ENCODE assay signal across 27 cellular contexts in the genomic region with DNA sequence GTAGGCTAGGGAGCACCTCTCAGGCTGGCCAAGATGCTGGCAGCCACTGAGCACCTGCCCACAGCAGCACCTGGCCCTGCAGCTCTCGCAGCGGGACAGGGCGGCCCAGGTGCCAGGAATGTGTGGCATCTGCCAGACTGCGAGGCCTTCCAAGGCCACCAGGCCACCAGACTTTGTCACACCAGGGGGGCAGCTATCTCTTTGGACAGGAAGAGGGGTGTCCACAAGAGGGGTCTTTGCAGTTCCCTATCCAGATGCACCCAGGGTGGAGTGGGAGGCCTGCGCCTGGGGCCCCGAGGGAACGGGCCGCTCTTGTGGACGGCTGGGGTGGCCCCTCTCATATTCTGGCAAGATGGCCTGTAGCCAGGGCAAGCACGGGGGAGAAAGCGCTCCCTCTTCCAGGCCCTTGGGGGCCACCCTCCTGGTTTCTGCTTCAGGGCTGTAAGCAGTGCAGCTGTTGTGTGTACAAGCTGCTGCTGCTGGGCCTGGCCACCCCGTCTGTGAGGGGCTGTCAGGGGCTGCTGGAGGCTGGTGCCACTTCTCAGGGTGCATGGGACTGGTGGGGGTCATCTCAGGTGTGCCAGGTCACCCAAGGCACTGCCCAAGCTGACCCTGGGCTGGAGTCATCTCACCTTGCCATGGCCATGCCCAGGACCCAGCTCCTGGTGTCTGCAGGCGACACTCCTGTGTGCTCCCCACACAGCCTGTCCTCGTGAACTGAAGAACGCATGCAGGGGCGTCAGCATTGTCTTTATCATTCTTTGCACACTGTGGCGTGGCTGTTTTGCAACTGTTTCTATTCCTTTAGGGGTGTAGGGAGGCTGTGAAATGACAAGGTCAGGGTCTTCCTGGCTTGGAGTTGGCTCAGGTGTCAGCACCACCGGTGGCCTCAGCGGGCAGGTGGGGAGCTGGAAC. TPM values are rescaled to one million over a fixed set of nuclear protein-coding genes. Genes with fewer than 3 reads are reported as not detected.
"Had no signal": no experiment of that assay in that cellular context is flagged by ENCODE, and none has a peak within 500 bp of the region (broad histone marks: within the 10 kb centered on the region; RNA-seq: fewer than 3 reads in every experiment).

No MANE protein-coding gene starts in this region.

- H3K4me3 Mint-ChIP-seq: activated T-cell treated with anti-CD3 and anti-CD28 coated beads, Interleukin-2, amount 50 U/mL, for 24 hours; effector memory CD8-positive, alpha-beta T cell; mesothelial cell of epicardium; naive thymus-derived CD8-positive, alpha-beta T cell; stimulated activated naive CD8-positive, alpha-beta T cell treated with anti-CD3 and anti-CD28 coated beads, Interleukin-15, Interleukin-2, amounts not matched to agents 100 ng/mL and 50 ng/mL, for 24 hours; T-helper 1 cell treated with Interleukin-12 subunit alpha and Interleukin-12 subunit beta and Interleukin-4 antibody, amounts not matched to agents 30 μg/mL and 1 μg/mL, for 36 hours had no signal

- H3K4me3 ChIP-seq: ascending aorta, esophagus squamous epithelium, gastroesophageal sphincter, left lung, ovary, psoas muscle, right atrium auricular region, tibial nerve had no signal

- H3K27me3 Mint-ChIP-seq: activated T-cell treated with anti-CD3 and anti-CD28 coated beads, Interleukin-2, amount 50 U/mL, for 24 hours; stimulated activated naive CD8-positive, alpha-beta T cell treated with anti-CD3 and anti-CD28 coated beads, Interleukin-15, Interleukin-2, amounts not matched to agents 100 ng/mL and 50 ng/mL, for 24 hours had no signal

- H3K36me3 Mint-ChIP-seq: mesothelial cell of epicardium; naive thymus-derived CD8-positive, alpha-beta T cell had no signal

- H3K9me3 Mint-ChIP-seq: activated T-cell treated with anti-CD3 and anti-CD28 coated beads, Interleukin-2, amount 50 U/mL, for 24 hours; effector memory CD8-positive, alpha-beta T cell; mesothelial cell of epicardium; stimulated activated naive CD8-positive, alpha-beta T cell treated with anti-CD3 and anti-CD28 coated beads, Interleukin-15, Interleukin-2, amounts not matched to agents 100 ng/mL and 50 ng/mL, for 24 hours; T-helper 1 cell treated with Interleukin-12 subunit alpha and Interleukin-12 subunit beta and Interleukin-4 antibody, amounts not matched to agents 30 μg/mL and 1 μg/mL, for 36 hours had no signal

- H3K9me3 ChIP-seq: ascending aorta, esophagus squamous epithelium, gastroesophageal sphincter, left lung, neutrophil, ovary, psoas muscle, right atrium auricular region, tibial nerve had no signal

- FAIRE-seq: keratinocyte had no signal

- ATAC-seq: activated CD8-positive, alpha-beta T cell treated with anti-CD3 and anti-CD28 coated beads, Interleukin-2, amount 10 ng/mL, durations not matched to agents 7 days and 5 days; effector memory CD8-positive, alpha-beta T cell; gastroesophageal sphincter; left lung; naive thymus-derived CD8-positive, alpha-beta T cell; psoas muscle had no signal

- H3K4me1 Mint-ChIP-seq: mesothelial cell of epicardium had no signal

- H3K27me3 ChIP-seq: ascending aorta, brain microvascular endothelial cell, esophagus squamous epithelium, gastroesophageal sphincter, left lung, ovary, right atrium auricular region, tibial nerve had no signal

- H3K27ac Mint-ChIP-seq: activated CD8-positive, alpha-beta T cell treated with anti-CD3 and anti-CD28 coated beads, Interleukin-2, amount 10 ng/mL, durations not matched to agents 7 days and 5 days; activated T-cell treated with anti-CD3 and anti-CD28 coated beads, Interleukin-2, amount 50 U/mL, for 24 hours; effector memory CD8-positive, alpha-beta T cell; mesothelial cell of epicardium; naive thymus-derived CD8-positive, alpha-beta T cell; stimulated activated naive CD8-positive, alpha-beta T cell treated with anti-CD3 and anti-CD28 coated beads, Interleukin-15, Interleukin-2, amounts not matched to agents 100 ng/mL and 50 ng/mL, for 24 hours; T-helper 1 cell treated with Interleukin-12 subunit alpha and Interleukin-12 subunit beta and Interleukin-4 antibody, amounts not matched to agents 30 μg/mL and 1 μg/mL, for 36 hours had no signal

- H3K36me3 ChIP-seq: brain microvascular endothelial cell, esophagus squamous epithelium, left lung, neutrophil, ovary, right atrium auricular region had no signal

- H3K4me1 ChIP-seq: ascending aorta, esophagus squamous epithelium, gastroesophageal sphincter, left lung, psoas muscle, right atrium auricular region, tibial nerve had no signal

- H3K27ac ChIP-seq: ascending aorta, brain microvascular endothelial cell, esophagus squamous epithelium, gastroesophageal sphincter, left lung, neutrophil, ovary, psoas muscle, right atrium auricular region, tibial nerve, VCaP had no signal

- DNase-seq: activated CD4-positive, alpha-beta T cell treated with anti-CD3 and anti-CD28 coated beads, Interleukin-2, amount 50 U/mL, for 1 hour; activated CD4-positive, CD25-positive, alpha-beta regulatory T cell treated with anti-CD3 and anti-CD28 coated beads, Interleukin-2, amount 50 U/mL, for 72 hours; activated CD8-positive, alpha-beta T cell treated with anti-CD3 and anti-CD28 coated beads, Interleukin-2, amount 10 ng/mL, durations not matched to agents 7 days and 5 days; activated gamma-delta T cell; activated naive CD4-positive, alpha-beta T cell treated with anti-CD3 and anti-CD28 coated beads, Interleukin-2, amount 50 U/mL, for 16 hours; activated T-cell treated with anti-CD3 and anti-CD28 coated beads, Interleukin-2, amount 50 U/mL, for 24 hours; brain microvascular endothelial cell; central memory CD4-positive, alpha-beta T cell; effector memory CD8-positive, alpha-beta T cell; esophagus squamous epithelium; left lung; naive thymus-derived CD8-positive, alpha-beta T cell; ovary; psoas muscle; stimulated activated CD4-positive, alpha-beta T cell treated with anti-CD3 and anti-CD28 coated beads, Interleukin-12 subunit alpha, Interleukin-12 subunit beta, amount 100 ng/mL, for 4 hours; stimulated activated CD4-positive, alpha-beta T cell treated with anti-CD3 and anti-CD28 coated beads, Interleukin-4, amount 100 ng/mL, for 4 hours had no signal

RNA-seq across cellular contexts. Expression of a gene that starts 1.8 kb away (rescaled TPM):
- total RNA-seq: activated CD8-positive, alpha-beta T cell treated with anti-CD3 and anti-CD28 coated beads, Interleukin-2, amount 10 ng/mL, durations not matched to agents 7 days and 5 days; ascending aorta; esophagus squamous epithelium; right atrium auricular region; urinary bladder had no signal
